In genomic region chr12:54005531-54005852, GRCh38 we compare ENCODE assay signal across 12 cellular contexts. TPM values are rescaled to one million over a fixed set of nuclear protein-coding genes. Genes with fewer than 3 reads are reported as not detected.
DNase-seq lines count a peak whose midpoint lies in the region; ATAC-seq, FAIRE-seq and TF ChIP-seq lines count a peak whose summit lies in the region.
"Had no signal": no experiment of that assay in that cellular context is flagged by ENCODE, and none has a peak within 500 bp of the region (broad histone marks: within the 10 kb centered on the region; RNA-seq: fewer than 3 reads in every experiment).

No MANE protein-coding gene starts in this region.

- no peaks in the 10 kb centered on the region for H3K9me3 ChIP-seq in Caco-2
- H3K9me3 ChIP-seq in gastrocnemius medialis = no peaks in the 10 kb centered on the region
- H3K9me3 ChIP-seq: right atrium auricular region, transverse colon had no signal

- H3K27ac ChIP-seq in gastrocnemius medialis = peak overlapping the region; percentile 94 to 100 (median 98)
- H3K27ac ChIP-seq: right atrium auricular region, transverse colon had no signal

- no peak for TF ChIP-seq EP300 in Ishikawa (IDR thresholded peaks at IDR 0.05; ENCODE audit: borderline replicate concordance)

- peaks cover 6% of the 10 kb centered on the region for H3K36me3 Mint-ChIP-seq in Caco-2 (ENCODE audit: insufficient read depth, unreplicated experiment)
- H3K36me3 Mint-ChIP-seq in activated T-helper 2 cell treated with anti-CD3 and anti-CD28 coated beads, Interferon-gamma antibody, Interleukin-2, Interleukin-4, amounts not matched to agents 10 μg/mL and 5 μg/mL and 100 μg/mL, durations not matched to agents 14 hours and 24 hours and 36 hours (ENCODE audit: low read depth) = no peaks in the 10 kb centered on the region

- H3K4me3 ChIP-seq in Caco-2 (ENCODE audit: low read depth, low read length) = peak overlapping the region; percentile 23
- peak overlapping the region; percentile 50 for H3K4me3 ChIP-seq in fibroblast of mammary gland (ENCODE audit: control insufficient read depth, low read depth, low read length)
- peak overlapping the region; percentile 24 to 82 (median 63) for H3K4me3 ChIP-seq in gastrocnemius medialis

- CTCF ChIA-PET in Caco-2 (lab: Charles Lee) = interaction anchor here (0.6 to 5.3 kb wide), 20 partner anchors 8 to 320 kb away, joined by 3 to 84 read pairs (median 4); partner anchors contain the start of genes COPZ1, HOXC10, HOXC13 and HOXC5

- DNase-seq in Caco-2 (no peak), fibroblast of mammary gland (ENCODE audit: low read depth) (no peak), gastrocnemius medialis (no peak), G401 (ENCODE audit: low spot score) (no peak), DMS 273 treated with DMSO at 0.1 percent for 48 hours (lab: John Stamatoyannopoulos, UW) (no peak), GM19239 (ENCODE audit: insufficient read length, low spot score) (no peak)
- no peak for DNase-seq in activated T-helper 2 cell treated with anti-CD3 and anti-CD28 coated beads, Interferon-gamma antibody, Interleukin-2, Interleukin-4, amounts not matched to agents 10 μg/mL and 5 μg/mL and 100 μg/mL, durations not matched to agents 14 hours and 24 hours and 36 hours (ENCODE audit: low spot score)
- DNase-seq: NCI-H524 treated with DMSO at 0.1 percent for 48 hours had no signal

- no peak for TF ChIP-seq CTCF in Caco-2 (IDR thresholded peaks at IDR 0.05; ENCODE audit: insufficient read depth in 1 of 2, low read depth in 1 of 2, low read length in 1 of 2, severe bottlenecking in 1 of 2, unreplicated experiment in 1 of 2)
- no peak for TF ChIP-seq CTCF in fibroblast of mammary gland (conservative IDR thresholded peaks at IDR 0.05; ENCODE audit: control insufficient read depth, insufficient read depth, low read depth, low read length)
- no peak for TF ChIP-seq CTCF in gastrocnemius medialis (IDR thresholded peaks at IDR 0.05 in 4 of 5, conservative IDR thresholded peaks at IDR 0.05 in 1 of 5)

- H3K4me3 Mint-ChIP-seq in Caco-2 (ENCODE audit: unreplicated experiment) = peak overlapping the region; percentile 87
- H3K4me3 Mint-ChIP-seq in activated T-helper 2 cell treated with anti-CD3 and anti-CD28 coated beads, Interferon-gamma antibody, Interleukin-2, Interleukin-4, amounts not matched to agents 10 μg/mL and 5 μg/mL and 100 μg/mL, durations not matched to agents 14 hours and 24 hours and 36 hours (ENCODE audit: low read depth) = no peak overlapping the region

- TF ChIP-seq RAD21 in Ishikawa (IDR thresholded peaks at IDR 0.05; ENCODE audit: low read depth) = no peak

- BruUV-seq in Caco-2 (replicated peaks; lab: Mats Ljungman, UMichigan) = no TSS peak

- H3K27ac Mint-ChIP-seq in Caco-2 (ENCODE audit: unreplicated experiment) = no peak overlapping the region
- H3K27ac Mint-ChIP-seq in activated T-helper 2 cell treated with anti-CD3 and anti-CD28 coated beads, Interferon-gamma antibody, Interleukin-2, Interleukin-4, amounts not matched to agents 10 μg/mL and 5 μg/mL and 100 μg/mL, durations not matched to agents 14 hours and 24 hours and 36 hours = no peak overlapping the region
- H3K27ac Mint-ChIP-seq: activated B cell treated with CpG ODN at 0.5 μM for 24 hours had no signal

- H3K4me1 ChIP-seq in Caco-2 (peaks cover 36% of the 10 kb centered on the region), gastrocnemius medialis (peaks cover 31 to 64% of the 10 kb centered on the region in 2 donors)

- H3K36me3 ChIP-seq in Caco-2 (ENCODE audit: control insufficient read depth, insufficient read depth, low read length) = no peaks in the 10 kb centered on the region
- H3K36me3 ChIP-seq in gastrocnemius medialis = no peaks in the 10 kb centered on the region
- H3K36me3 ChIP-seq: right atrium auricular region, transverse colon had no signal

- H3K27me3 ChIP-seq in Caco-2 (replicated peaks; ENCODE audit: control insufficient read depth, insufficient read depth, low read length) = no peaks in the 10 kb centered on the region
- peaks cover 0 to 2% (median 0%) of the 10 kb centered on the region in 3 donors for H3K27me3 ChIP-seq in gastrocnemius medialis

- no peaks in the 10 kb centered on the region for H3K9me3 Mint-ChIP-seq in Caco-2 (ENCODE audit: unreplicated experiment)
- H3K9me3 Mint-ChIP-seq in activated T-helper 2 cell treated with anti-CD3 and anti-CD28 coated beads, Interferon-gamma antibody, Interleukin-2, Interleukin-4, amounts not matched to agents 10 μg/mL and 5 μg/mL and 100 μg/mL, durations not matched to agents 14 hours and 24 hours and 36 hours = no peaks in the 10 kb centered on the region
- H3K9me3 Mint-ChIP-seq: activated B cell treated with CpG ODN at 0.5 μM for 24 hours had no signal

- no peaks in the 10 kb centered on the region for H3K27me3 Mint-ChIP-seq in Caco-2 (ENCODE audit: insufficient read depth, unreplicated experiment)
- H3K27me3 Mint-ChIP-seq in activated T-helper 2 cell treated with anti-CD3 and anti-CD28 coated beads, Interferon-gamma antibody, Interleukin-2, Interleukin-4, amounts not matched to agents 10 μg/mL and 5 μg/mL and 100 μg/mL, durations not matched to agents 14 hours and 24 hours and 36 hours (ENCODE audit: low read depth) = peaks cover 93% of the 10 kb centered on the region

- POLR2A ChIA-PET in Caco-2 (lab: Charles Lee) = interaction anchor here (0.5 to 2.1 kb wide), 3 partner anchors 12 to 196 kb away, joined by 4 to 25 read pairs (median 6); no protein-coding TSS in a partner anchor

- in situ Hi-C loops in gastrocnemius medialis (cut with MboI; ENCODE audit: low sequenced_read_pairs in 4 of 4) (loop anchor here in 2 of 4 donors (25.0 kb wide), 1 partner anchor 357 kb away; the partner anchor contains the start of gene GPR84 (in 2 of the 2)), G401 (cut with HindIII; ENCODE audit: low sequenced_read_pairs) (loop anchor here (25.0 kb wide), 1 partner anchor 182 kb away; the partner anchor contains the start of gene SMUG1)

- intact Hi-C loops in Caco-2 (cut with micrococcal nuclease; ENCODE audit: unreplicated experiment) (no loop called here), gastrocnemius medialis (cut with DNase I; ENCODE audit: low total_unique reads) (no loop called here)
- intact Hi-C loops in activated T-helper 2 cell treated with anti-CD3 and anti-CD28 coated beads, Interferon-gamma antibody, Interleukin-2, Interleukin-4, amounts not matched to agents 10 μg/mL and 5 μg/mL and 100 μg/mL, durations not matched to agents 14 hours and 24 hours and 36 hours (cut with micrococcal nuclease) = no loop called here

- H3K4me1 Mint-ChIP-seq in Caco-2 (ENCODE audit: low read depth, unreplicated experiment) = peaks cover 7% of the 10 kb centered on the region
- H3K4me1 Mint-ChIP-seq in activated T-helper 2 cell treated with anti-CD3 and anti-CD28 coated beads, Interferon-gamma antibody, Interleukin-2, Interleukin-4, amounts not matched to agents 10 μg/mL and 5 μg/mL and 100 μg/mL, durations not matched to agents 14 hours and 24 hours and 36 hours (ENCODE audit: low read depth) = peaks cover 17% of the 10 kb centered on the region

- no peak for TF ChIP-seq POLR2A in gastrocnemius medialis (IDR thresholded peaks at IDR 0.05)

- peak; percentile 2 to 8 for ATAC-seq in gastrocnemius medialis

- FAIRE-seq in GM19239 (lab: Jason Lieb, UNC) = no peak

TF ChIP-seq in Ishikawa, 13 proteins besides CTCF, POLR2A, EP300 and RAD21:
- TF ChIP-seq CEBPB (IDR thresholded peaks at IDR 0.05) (no peak), YY1 (IDR thresholded peaks at IDR 0.05; ENCODE audit: low read depth) (no peak), TAF1 (IDR thresholded peaks at IDR 0.05; ENCODE audit: low read depth) (0 out of 2 replicates have a peak, but pooled peaks have one; percentile 7)
TF ChIP-seq in Ishikawa: peak in this region for 1.

RNA-seq across cellular contexts. Expression of gene HOXC8, which starts 3.3 kb away (rescaled TPM):
- total RNA-seq in Caco-2 (2022) = 10.8 and 11.3 TPM in 2 replicates
- 1 to 10 TPM; 3.3 to 4.9 (median 3.8) TPM for total RNA-seq in gastrocnemius medialis
- not detected in 2 replicates for total RNA-seq in activated T-helper 2 cell treated with anti-CD3 and anti-CD28 coated beads, Interferon-gamma antibody, Interleukin-2, Interleukin-4, amounts not matched to agents 10 μg/mL and 5 μg/mL and 100 μg/mL, durations not matched to agents 14 hours and 24 hours and 36 hours
- total RNA-seq in G401 (2014; rRNA removed; shearing (Covaris generic)) = 0.07 and 0.18 TPM in 2 replicates
- total RNA-seq: activated B cell treated with CpG ODN at 0.5 μM for 24 hours, right atrium auricular region, transverse colon had no signal

RNA-seq across cellular contexts. Expression of gene HOXC9, which starts 5.5 kb away (rescaled TPM):
- total RNA-seq in Caco-2 (2022) = 2.9 and 3.1 TPM in 2 replicates
- total RNA-seq in gastrocnemius medialis = 10 to 100 TPM; 13.6 to 37.7 (median 26.3) TPM
- total RNA-seq in activated T-helper 2 cell treated with anti-CD3 and anti-CD28 coated beads, Interferon-gamma antibody, Interleukin-2, Interleukin-4, amounts not matched to agents 10 μg/mL and 5 μg/mL and 100 μg/mL, durations not matched to agents 14 hours and 24 hours and 36 hours = not detected in 2 replicates
- 17.3 and 18.7 TPM in 2 replicates for total RNA-seq in G401 (2014; rRNA removed; shearing (Covaris generic))
- total RNA-seq: activated B cell treated with CpG ODN at 0.5 μM for 24 hours, right atrium auricular region, transverse colon had no signal

RNA-seq across cellular contexts. Expression of gene HOXC10, which starts 20.5 kb away (rescaled TPM):
- total RNA-seq in Caco-2 (2022) = 4.0 and 4.5 TPM in 2 replicates
- total RNA-seq in gastrocnemius medialis = 10 to 100 TPM; 23.9 to 48.3 (median 40.3) TPM
- not detected in 2 replicates for total RNA-seq in activated T-helper 2 cell treated with anti-CD3 and anti-CD28 coated beads, Interferon-gamma antibody, Interleukin-2, Interleukin-4, amounts not matched to agents 10 μg/mL and 5 μg/mL and 100 μg/mL, durations not matched to agents 14 hours and 24 hours and 36 hours
- 16.7 and 48.6 TPM in 2 replicates for total RNA-seq in G401 (2014; rRNA removed; shearing (Covaris generic))
- total RNA-seq: activated B cell treated with CpG ODN at 0.5 μM for 24 hours, right atrium auricular region, transverse colon had no signal

RNA-seq across cellular contexts. Expression of gene HOXC6, which starts 22.7 kb away (rescaled TPM):
- total RNA-seq in Caco-2 (2022) = 10.2 and 12.1 TPM in 2 replicates
- 1 to 10 TPM; 1.0 to 4.7 (median 3.8) TPM for total RNA-seq in gastrocnemius medialis
- not detected in 2 replicates for total RNA-seq in activated T-helper 2 cell treated with anti-CD3 and anti-CD28 coated beads, Interferon-gamma antibody, Interleukin-2, Interleukin-4, amounts not matched to agents 10 μg/mL and 5 μg/mL and 100 μg/mL, durations not matched to agents 14 hours and 24 hours and 36 hours
- total RNA-seq in G401 (2014; rRNA removed; shearing (Covaris generic)) = 3.7 and 4.1 TPM in 2 replicates
- total RNA-seq: activated B cell treated with CpG ODN at 0.5 μM for 24 hours, right atrium auricular region had no signal

RNA-seq across cellular contexts. Expression of gene HOXC5, which starts 27.4 kb away (rescaled TPM):
- total RNA-seq in Caco-2 (2022) (3.4 and 3.6 TPM in 2 replicates), gastrocnemius medialis (1 to 10 TPM in 1 of 4 donors, under 1 TPM in 1, not detected in 2; 0.36 to 1.4 TPM)
- not detected in 2 replicates for total RNA-seq in activated T-helper 2 cell treated with anti-CD3 and anti-CD28 coated beads, Interferon-gamma antibody, Interleukin-2, Interleukin-4, amounts not matched to agents 10 μg/mL and 5 μg/mL and 100 μg/mL, durations not matched to agents 14 hours and 24 hours and 36 hours
- not detected in 2 replicates for total RNA-seq in G401 (2014; rRNA removed; shearing (Covaris generic))
- total RNA-seq: activated B cell treated with CpG ODN at 0.5 μM for 24 hours had no signal
